ENCODE assay signal across 32 cellular contexts in the genomic region with DNA sequence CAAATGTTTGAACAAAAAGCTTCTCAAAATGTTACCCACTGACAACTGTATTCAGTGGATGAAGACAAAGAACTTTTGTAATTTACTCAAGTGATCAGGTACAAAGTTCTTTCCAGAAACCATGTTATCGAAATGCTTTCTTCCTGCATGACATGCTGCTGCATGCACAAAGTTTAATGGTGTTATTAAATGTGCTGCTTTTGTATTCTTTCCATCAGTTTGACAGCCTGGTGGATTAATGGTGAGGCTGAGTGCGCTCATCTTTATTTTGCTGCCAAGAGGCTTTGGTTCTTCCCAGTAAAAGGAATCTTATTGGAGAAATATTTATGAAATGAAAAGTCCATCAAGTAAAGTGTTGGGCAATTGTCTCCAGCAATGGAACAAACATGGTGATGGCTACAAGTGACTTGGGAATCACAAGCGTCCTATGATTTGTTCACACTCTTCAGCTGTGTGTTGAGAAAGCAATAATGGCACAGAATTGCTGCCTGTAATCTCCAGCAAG.
DNase-seq lines count a peak whose midpoint lies in the region; ATAC-seq and TF ChIP-seq lines count a peak whose summit lies in the region.
"Had no signal": no experiment of that assay in that cellular context is flagged by ENCODE, and none has a peak within 500 bp of the region (broad histone marks: within the 10 kb centered on the region; RNA-seq: fewer than 3 reads in every experiment).

No MANE protein-coding gene starts in this region.

- H3K4me1 ChIP-seq in BLaER1 treated with 17β-estradiol and CSF1 and Interleukin-3, amounts not matched to agents 10 nM and 100 nM, result peaks cover 76 to 89% (median 83%) of the 10 kb centered on the region in 10 experiments
- peaks cover 10 to 28% (median 12%) of the 10 kb centered on the region in 3 donors for H3K4me1 ChIP-seq in gastroesophageal sphincter
- H3K4me1 ChIP-seq in prostate gland (replicated peaks), result peaks cover 6% of the 10 kb centered on the region
- H3K4me1 ChIP-seq: uterus had no signal

- peak overlapping the region; percentile 50 to 97 (median 92); a peak in 21 of 22 replicates for H3K27ac ChIP-seq in BLaER1 treated with 17β-estradiol and CSF1 and Interleukin-3, amounts not matched to agents 10 nM and 100 nM
- peak overlapping the region; percentile 32 to 72 (median 53) for H3K27ac ChIP-seq in gastroesophageal sphincter
- H3K27ac ChIP-seq in prostate gland, result peak overlapping the region in 1 of 2 donors; percentile 29
- peak overlapping the region in 1 of 2 donors; percentile 13 for H3K27ac ChIP-seq in coronary artery
- H3K27ac ChIP-seq: lower lobe of right lung, SJSA1, uterus, WERI-Rb-1 had no signal

- H4K20me1 ChIP-seq in BLaER1 treated with 17β-estradiol and CSF1 and Interleukin-3, amounts not matched to agents 10 nM and 100 nM, result no peaks in the 10 kb centered on the region

- H3K9me3 ChIP-seq in BLaER1 treated with 17β-estradiol and CSF1 and Interleukin-3, amounts not matched to agents 10 nM and 100 nM (replicated peaks in 1 of 11), result peaks cover 0 to 44% (median 30%) of the 10 kb centered on the region in 11 experiments; a peak in 15 of 22 replicates
- H3K9me3 ChIP-seq in gastroesophageal sphincter (no peaks in the 10 kb centered on the region), prostate gland (no peaks in the 10 kb centered on the region)
- H3K9me3 ChIP-seq: lower lobe of right lung, SJSA1, uterus had no signal

- 17 to 18% methylated on average over 3 of the region's 3 CpGs for WGBS in gastroesophageal sphincter (ENCODE audit: low coverage in 1 of 2), 2 donors
- 13% methylated on average over 3 of the region's 3 CpGs for WGBS in prostate gland

- H3K36me3 ChIP-seq in BLaER1 treated with 17β-estradiol and CSF1 and Interleukin-3, amounts not matched to agents 10 nM and 100 nM, result peaks cover 0 to 5% (median 0%) of the 10 kb centered on the region in 11 experiments; a peak in 1 of 22 replicates
- H3K36me3 ChIP-seq in gastroesophageal sphincter, result no peaks in the 10 kb centered on the region
- H3K36me3 ChIP-seq in prostate gland, result no peaks in the 10 kb centered on the region
- H3K36me3 ChIP-seq: lower lobe of right lung, SJSA1, uterus, WERI-Rb-1 had no signal

- TF ChIP-seq EP300 in gastroesophageal sphincter (IDR thresholded peaks at IDR 0.05), result no peak

- peak; percentile 87 for ATAC-seq in gastroesophageal sphincter
- no peak for ATAC-seq in HG03565 (IDR thresholded peaks at IDR 0.05; ENCODE audit: unreplicated experiment)
- ATAC-seq: activated CD8-positive, alpha-beta T cell treated with anti-CD3 and anti-CD28 coated beads, Interleukin-2, amount 10 ng/mL, durations not matched to agents 7 days and 5 days; CD8-positive, alpha-beta T cell; natural killer cell had no signal

- DNase-seq in NCI-H2227 (lab: John Stamatoyannopoulos, UW; ENCODE audit: unreplicated experiment), result peak; percentile 5
- DNase-seq in prostate gland (ENCODE audit: low spot score), result peak; percentile 69
- no peak for DNase-seq in coronary artery (ENCODE audit: low spot score)
- DNase-seq in GM19240 (ENCODE audit: insufficient read length, low spot score), result no peak
- DNase-seq in DMS114 treated with DMSO at 0.1 percent for 48 hours (lab: John Stamatoyannopoulos, UW; ENCODE audit: unreplicated experiment), result no peak
- DNase-seq: activated CD4-positive, alpha-beta T cell treated with anti-CD3 and anti-CD28 coated beads for 4 hours; activated CD8-positive, alpha-beta T cell treated with anti-CD3 and anti-CD28 coated beads, Interleukin-2, amount 10 ng/mL, durations not matched to agents 7 days and 5 days; activated naive CD8-positive, alpha-beta T cell treated with anti-CD3 and anti-CD28 coated beads for 36 hours; caudate nucleus; CD8-positive, alpha-beta T cell; cortex of kidney; EL; erythroblast; foreskin fibroblast; H9; head of caudate nucleus; Karpas-422; lower lobe of right lung; natural killer cell; NCI-H1436 treated with DMSO at 0.1 percent for 48 hours; NCI-H2081 treated with DMSO at 0.1 percent for 48 hours; NCI-H446 treated with DMSO at 0.1 percent for 48 hours; NCI-H774; stimulated activated CD4-positive, alpha-beta T cell treated with anti-CD3 and anti-CD28 coated beads, Interleukin-2, amount 100 ng/mL, for 24 hours; stimulated activated CD8-positive, alpha-beta memory T cell treated with anti-CD3 and anti-CD28 coated beads, Interleukin-4, amount 100 ng/mL, for 48 hours; T-helper 9 cell; uterus; WERI-Rb-1 had no signal

- H3K4me2 ChIP-seq in BLaER1 treated with 17β-estradiol and CSF1 and Interleukin-3, amounts not matched to agents 10 nM and 100 nM, result peak overlapping the region; percentile 80 to 93 (median 87)

- peak overlapping the region in 6 of 11 experiments; percentile 21 to 78 (median 72); a peak in 9 of 22 replicates for H3K9ac ChIP-seq in BLaER1 treated with 17β-estradiol and CSF1 and Interleukin-3, amounts not matched to agents 10 nM and 100 nM

- H3K27me3 ChIP-seq in BLaER1 treated with 17β-estradiol and CSF1 and Interleukin-3, amounts not matched to agents 10 nM and 100 nM, result no peaks in the 10 kb centered on the region
- H3K27me3 ChIP-seq in gastroesophageal sphincter, result no peaks in the 10 kb centered on the region
- no peaks in the 10 kb centered on the region for H3K27me3 ChIP-seq in prostate gland (replicated peaks; ENCODE audit: insufficient read depth)
- H3K27me3 ChIP-seq: SJSA1, uterus had no signal

- TF ChIP-seq POLR2A in gastroesophageal sphincter (IDR thresholded peaks at IDR 0.05) (no peak), prostate gland (IDR thresholded peaks at IDR 0.05) (no peak)

- TF ChIP-seq CTCF in gastroesophageal sphincter (IDR thresholded peaks at IDR 0.05) (no peak), prostate gland (IDR thresholded peaks at IDR 0.05) (no peak), coronary artery (IDR thresholded peaks at IDR 0.05) (no peak)

- intact Hi-C loops in prostate gland (cut with DNase I), result no loop called here

- H3K4me3 ChIP-seq in BLaER1 treated with 17β-estradiol and CSF1 and Interleukin-3, amounts not matched to agents 10 nM and 100 nM, result no peak overlapping the region
- no peak overlapping the region for H3K4me3 ChIP-seq in gastroesophageal sphincter
- H3K4me3 ChIP-seq in prostate gland, result no peak overlapping the region
- no peak overlapping the region for H3K4me3 ChIP-seq in coronary artery
- H3K4me3 ChIP-seq: lower lobe of right lung, SJSA1, uterus had no signal

Comparison
In these comparisons a context has a peak if more than half of its experiments do, and no peak if none do; other contexts are left out.
1. DNase-seq: peak in NCI-H2227 (single experiment) and prostate gland (single experiment); none in coronary artery (single experiment), GM19240 (single experiment) and DMS114 treated with DMSO at 0.1 percent for 48 hours (single experiment).